1 cellular context compared by ENCODE assay signal in the genomic region with DNA sequence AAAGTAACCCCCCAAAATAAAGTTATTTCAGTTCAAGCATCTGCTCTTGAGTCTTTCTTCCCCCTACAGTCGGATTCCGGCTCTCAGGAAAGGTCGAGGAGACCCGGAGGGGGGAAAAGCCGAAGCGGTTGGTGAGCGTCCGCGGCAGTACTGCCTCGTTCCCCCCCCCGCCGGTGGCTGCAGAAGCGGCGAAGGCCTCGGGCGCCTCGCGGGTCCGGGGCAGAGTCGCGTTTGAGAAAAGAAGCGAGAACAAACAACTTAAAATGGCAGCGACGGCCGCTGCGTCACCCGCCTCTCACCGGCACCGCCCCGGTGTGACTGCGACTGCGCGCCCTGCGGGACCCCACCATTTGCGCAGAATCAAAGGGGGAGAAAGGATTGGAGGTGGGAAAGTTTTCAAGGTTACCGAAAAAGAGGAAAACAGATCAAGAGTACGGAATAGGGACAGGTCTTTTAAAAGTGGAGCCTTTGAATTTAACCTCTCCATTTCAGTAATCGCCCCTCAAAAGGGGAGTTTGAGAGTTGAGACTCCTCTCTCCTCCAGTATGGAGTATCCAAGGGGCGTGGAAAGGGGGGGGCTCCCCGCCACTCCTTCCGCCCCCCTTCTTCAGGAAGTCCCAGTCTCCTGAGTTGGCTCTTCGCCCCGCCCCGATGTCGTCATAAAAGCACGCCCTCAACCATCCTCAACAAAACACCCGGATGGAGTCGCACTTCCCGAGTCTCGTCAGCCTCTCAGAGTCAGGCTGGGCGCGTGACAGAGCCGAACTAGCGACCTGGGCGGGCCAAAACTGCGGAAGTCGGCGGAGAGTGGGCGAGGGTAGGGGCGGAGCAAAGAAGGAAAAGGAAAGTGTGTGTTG.
TF ChIP-seq lines count a peak whose summit lies in the region.

No MANE protein-coding gene starts in this region.

TF ChIP-seq in HepG2, 621 proteins besides CTCF, POLR2A, EP300 and RAD21 (continued from another document and continues in another):
- TF ChIP-seq, protein P1, sequence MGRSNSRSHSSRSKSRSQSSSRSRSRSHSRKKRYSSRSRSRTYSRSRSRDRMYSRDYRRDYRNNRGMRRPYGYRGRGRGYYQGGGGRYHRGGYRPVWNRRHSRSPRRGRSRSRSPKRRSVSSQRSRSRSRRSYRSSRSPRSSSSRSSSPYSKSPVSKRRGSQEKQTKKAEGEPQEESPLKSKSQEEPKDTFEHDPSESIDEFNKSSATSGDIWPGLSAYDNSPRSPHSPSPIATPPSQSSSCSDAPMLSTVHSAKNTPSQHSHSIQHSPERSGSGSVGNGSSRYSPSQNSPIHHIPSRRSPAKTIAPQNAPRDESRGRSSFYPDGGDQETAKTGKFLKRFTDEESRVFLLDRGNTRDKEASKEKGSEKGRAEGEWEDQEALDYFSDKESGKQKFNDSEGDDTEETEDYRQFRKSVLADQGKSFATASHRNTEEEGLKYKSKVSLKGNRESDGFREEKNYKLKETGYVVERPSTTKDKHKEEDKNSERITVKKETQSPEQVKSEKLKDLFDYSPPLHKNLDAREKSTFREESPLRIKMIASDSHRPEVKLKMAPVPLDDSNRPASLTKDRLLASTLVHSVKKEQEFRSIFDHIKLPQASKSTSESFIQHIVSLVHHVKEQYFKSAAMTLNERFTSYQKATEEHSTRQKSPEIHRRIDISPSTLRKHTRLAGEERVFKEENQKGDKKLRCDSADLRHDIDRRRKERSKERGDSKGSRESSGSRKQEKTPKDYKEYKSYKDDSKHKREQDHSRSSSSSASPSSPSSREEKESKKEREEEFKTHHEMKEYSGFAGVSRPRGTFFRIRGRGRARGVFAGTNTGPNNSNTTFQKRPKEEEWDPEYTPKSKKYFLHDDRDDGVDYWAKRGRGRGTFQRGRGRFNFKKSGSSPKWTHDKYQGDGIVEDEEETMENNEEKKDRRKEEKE (IDR thresholded peaks at IDR 0.05): no peak
- TF ChIP-seq MLLT10 (CRISPR knock-in tag; IDR thresholded peaks at IDR 0.05) (no peak), JUND (CRISPR knock-in tag; IDR thresholded peaks at IDR 0.05) (no peak), RAD51 (IDR thresholded peaks at IDR 0.05; ENCODE audit: borderline replicate concordance) (no peak), THRA (CRISPR knock-in tag; IDR thresholded peaks at IDR 0.05; ENCODE audit: borderline replicate concordance) (peak; percentile 80), LCORL (IDR thresholded peaks at IDR 0.05) (no peak), LCORL (CRISPR knock-in tag; IDR thresholded peaks at IDR 0.05) (peak; percentile 24; the same call in 1 of the 2 replicates), ZNF503 (CRISPR knock-in tag; IDR thresholded peaks at IDR 0.05) (peak; percentile 30; the same call in 1 of the 2 replicates), DPF2 (CRISPR knock-in tag; IDR thresholded peaks at IDR 0.05; ENCODE audit: borderline replicate concordance, low read depth) (no peak), EZH2 (conservative IDR thresholded peaks at IDR 0.05; ENCODE audit: low read depth, low read length) (no peak), PLRG1 (conservative IDR thresholded peaks at IDR 0.05) (no peak), ZNF691 (CRISPR knock-in tag; IDR thresholded peaks at IDR 0.05; ENCODE audit: borderline replicate concordance, low read depth) (0 out of 2 replicates have a peak, but pooled peaks have one; percentile 25), NFIC (IDR thresholded peaks at IDR 0.05; ENCODE audit: low read length) (peak; percentile 85), SRF (IDR thresholded peaks at IDR 0.05; ENCODE audit: low read depth, low read length) (peak; percentile 70), ZNF549 (CRISPR knock-in tag; IDR thresholded peaks at IDR 0.05) (no peak), HDAC2 (CRISPR knock-in tag; IDR thresholded peaks at IDR 0.05) (no peak; the same call in 1 of the 2 replicates), ZNF577 (CRISPR knock-in tag; IDR thresholded peaks at IDR 0.05; ENCODE audit: borderline replicate concordance, low read depth) (no peak), FOXP4 (CRISPR knock-in tag; IDR thresholded peaks at IDR 0.05) (peak; percentile 44; the same call in 1 of the 2 replicates), ZNF331 (CRISPR knock-in tag; IDR thresholded peaks at IDR 0.05) (peak; percentile 39), AKAP8 (CRISPR knock-in tag; IDR thresholded peaks at IDR 0.05) (no peak), KDM1A (CRISPR knock-in tag; IDR thresholded peaks at IDR 0.05) (no peak), ZNF746 (CRISPR knock-in tag; IDR thresholded peaks at IDR 0.05) (0 out of 2 replicates have a peak, but pooled peaks have one; percentile 29), ZNF720 (CRISPR knock-in tag; IDR thresholded peaks at IDR 0.05) (no peak), ZNF781 (CRISPR knock-in tag; IDR thresholded peaks at IDR 0.05; ENCODE audit: borderline replicate concordance, not compliant biosample characterization) (no peak)
- TF ChIP-seq, protein P2, sequence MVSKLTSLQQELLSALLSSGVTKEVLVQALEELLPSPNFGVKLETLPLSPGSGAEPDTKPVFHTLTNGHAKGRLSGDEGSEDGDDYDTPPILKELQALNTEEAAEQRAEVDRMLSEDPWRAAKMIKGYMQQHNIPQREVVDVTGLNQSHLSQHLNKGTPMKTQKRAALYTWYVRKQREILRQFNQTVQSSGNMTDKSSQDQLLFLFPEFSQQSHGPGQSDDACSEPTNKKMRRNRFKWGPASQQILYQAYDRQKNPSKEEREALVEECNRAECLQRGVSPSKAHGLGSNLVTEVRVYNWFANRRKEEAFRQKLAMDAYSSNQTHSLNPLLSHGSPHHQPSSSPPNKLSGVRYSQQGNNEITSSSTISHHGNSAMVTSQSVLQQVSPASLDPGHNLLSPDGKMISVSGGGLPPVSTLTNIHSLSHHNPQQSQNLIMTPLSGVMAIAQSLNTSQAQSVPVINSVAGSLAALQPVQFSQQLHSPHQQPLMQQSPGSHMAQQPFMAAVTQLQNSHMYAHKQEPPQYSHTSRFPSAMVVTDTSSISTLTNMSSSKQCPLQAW (CRISPR knock-in tag; IDR thresholded peaks at IDR 0.05): peak; percentile 63
- TF ChIP-seq, protein P3, sequence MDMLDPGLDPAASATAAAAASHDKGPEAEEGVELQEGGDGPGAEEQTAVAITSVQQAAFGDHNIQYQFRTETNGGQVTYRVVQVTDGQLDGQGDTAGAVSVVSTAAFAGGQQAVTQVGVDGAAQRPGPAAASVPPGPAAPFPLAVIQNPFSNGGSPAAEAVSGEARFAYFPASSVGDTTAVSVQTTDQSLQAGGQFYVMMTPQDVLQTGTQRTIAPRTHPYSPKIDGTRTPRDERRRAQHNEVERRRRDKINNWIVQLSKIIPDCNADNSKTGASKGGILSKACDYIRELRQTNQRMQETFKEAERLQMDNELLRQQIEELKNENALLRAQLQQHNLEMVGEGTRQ (IDR thresholded peaks at IDR 0.05; ENCODE audit: low read depth, low read length): no peak
- TF ChIP-seq, protein P3 (CRISPR knock-in tag; IDR thresholded peaks at IDR 0.05; ENCODE audit: borderline replicate concordance): peak; percentile 20; the same call in 1 of the 2 replicates
- TF ChIP-seq, protein P4, sequence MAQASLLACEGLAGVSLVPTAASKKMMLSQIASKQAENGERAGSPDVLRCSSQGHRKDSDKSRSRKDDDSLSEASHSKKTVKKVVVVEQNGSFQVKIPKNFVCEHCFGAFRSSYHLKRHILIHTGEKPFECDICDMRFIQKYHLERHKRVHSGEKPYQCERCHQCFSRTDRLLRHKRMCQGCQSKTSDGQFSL (CRISPR knock-in tag; IDR thresholded peaks at IDR 0.05): peak; percentile 99
- TF ChIP-seq, protein P5, sequence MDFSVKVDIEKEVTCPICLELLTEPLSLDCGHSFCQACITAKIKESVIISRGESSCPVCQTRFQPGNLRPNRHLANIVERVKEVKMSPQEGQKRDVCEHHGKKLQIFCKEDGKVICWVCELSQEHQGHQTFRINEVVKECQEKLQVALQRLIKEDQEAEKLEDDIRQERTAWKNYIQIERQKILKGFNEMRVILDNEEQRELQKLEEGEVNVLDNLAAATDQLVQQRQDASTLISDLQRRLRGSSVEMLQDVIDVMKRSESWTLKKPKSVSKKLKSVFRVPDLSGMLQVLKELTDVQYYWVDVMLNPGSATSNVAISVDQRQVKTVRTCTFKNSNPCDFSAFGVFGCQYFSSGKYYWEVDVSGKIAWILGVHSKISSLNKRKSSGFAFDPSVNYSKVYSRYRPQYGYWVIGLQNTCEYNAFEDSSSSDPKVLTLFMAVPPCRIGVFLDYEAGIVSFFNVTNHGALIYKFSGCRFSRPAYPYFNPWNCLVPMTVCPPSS (IDR thresholded peaks at IDR 0.05): no peak
